ENCODE assay signal across 8 cellular contexts in the genomic region with DNA sequence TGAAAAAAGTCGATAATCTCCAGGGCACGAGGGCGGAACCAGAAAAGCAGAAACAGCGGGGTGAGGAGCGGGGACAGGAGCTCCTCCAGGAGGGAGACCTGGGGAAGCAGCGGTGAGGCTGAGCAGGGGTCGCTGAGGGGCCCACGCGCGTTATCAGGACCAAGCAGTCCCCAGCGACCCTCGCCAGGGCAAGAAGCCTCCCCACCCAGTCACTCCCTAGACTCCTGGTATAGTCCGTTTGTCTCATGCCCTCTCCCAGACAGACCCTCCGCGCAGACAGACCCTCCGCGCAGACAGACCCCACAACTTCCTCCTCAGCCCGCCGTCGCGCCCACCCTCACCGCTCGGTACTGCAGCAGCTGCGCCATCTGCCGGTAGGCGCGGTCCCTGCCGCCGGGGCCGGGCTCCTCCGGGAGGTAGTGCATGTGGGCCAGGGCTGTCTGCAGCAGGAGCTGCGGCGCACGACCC. TPM values are rescaled to one million over a fixed set of nuclear protein-coding genes. Genes with fewer than 3 reads are reported as not detected.
DNase-seq lines count a peak whose midpoint lies in the region; ATAC-seq and TF ChIP-seq lines count a peak whose summit lies in the region.

No MANE protein-coding gene starts in this region.

- H3K36me3 Mint-ChIP-seq in T-helper 17 cell (ENCODE audit: low read depth), result peaks cover 3% of the 10 kb centered on the region

- H3K9me3 ChIP-seq in HUES64 (ENCODE audit: insufficient read depth, low read depth, low read length) (no peaks in the 10 kb centered on the region), T-helper 17 cell (ENCODE audit: control insufficient read depth, low read length, poor library complexity, severe bottlenecking) (no peaks in the 10 kb centered on the region)

- no peaks in the 10 kb centered on the region for H3K36me3 ChIP-seq in HUES64 (ENCODE audit: insufficient read depth, low read length)

- peak overlapping the region; percentile 47 for H3K4me3 ChIP-seq in AG04449 (ENCODE audit: low read depth, low read length)
- H3K4me3 ChIP-seq in HUES64 (ENCODE audit: low read length), result peak overlapping the region; percentile 33
- peak overlapping the region in 5 of 7 experiments; percentile 0 to 29 (median 14) for H3K4me3 ChIP-seq in skin epidermis

- H3K4me3 Mint-ChIP-seq in T-helper 17 cell, result peak overlapping the region; percentile 94

- H3K9ac ChIP-seq in HUES64 (ENCODE audit: low read depth, low read length), result 0 out of 2 replicates have a peak overlapping the region, but pooled peaks have one; percentile 35

- H3K27me3 Mint-ChIP-seq in T-helper 17 cell, result peaks cover 11% of the 10 kb centered on the region

- peak overlapping the region; percentile 98 for H3K27ac Mint-ChIP-seq in T-helper 17 cell

- TF ChIP-seq CTCF in AG04449 (IDR thresholded peaks at IDR 0.05; ENCODE audit: insufficient read depth, low read length, missing control alignments), result peak; percentile 100

- H3K27ac ChIP-seq in HUES64 (ENCODE audit: low read depth, low read length), result no peak overlapping the region
- peak overlapping the region in 1 of 21 experiments; percentile 1 for H3K27ac ChIP-seq in skin epidermis

- peaks cover 15% of the 10 kb centered on the region for H3K4me1 ChIP-seq in HUES64 (ENCODE audit: insufficient read depth, low read length)

- CTCF ChIA-PET in AG04449 (lab: Yijun Ruan, JAX), result interaction anchor here (0.6 to 9.0 kb wide), 35 partner anchors 10 to 216 kb away, joined by 3 to 125 read pairs (median 4); a partner anchor contains a TSS

- H3K27me3 ChIP-seq in HUES64 (ENCODE audit: insufficient read depth, low read length), result peaks cover 48% of the 10 kb centered on the region

- POLR2A ChIA-PET in AG04449 (lab: Yijun Ruan, JAX), result interaction anchor here (1.1 kb wide), 1 partner anchor 10 kb away, joined by 6 read pairs; a partner anchor contains a TSS

- ATAC-seq in GM18502 (IDR thresholded peaks at IDR 0.05; ENCODE audit: poor library complexity, unreplicated experiment), result peak; percentile 59
- peak; percentile 57 for ATAC-seq in T-helper 17 cell

- peaks cover 41% of the 10 kb centered on the region for H3K4me1 Mint-ChIP-seq in T-helper 17 cell

- no peak for DNase-seq in AG04449 (ENCODE audit: low read depth, low spot score)
- peak; percentile 71 to 82 (median 76) for DNase-seq in T-helper 17 cell
- peak; percentile 20 for DNase-seq in amniotic epithelial cell (ENCODE audit: low read depth)
- peak in 36 of 51 donors; percentile 6 to 73 (median 39) for DNase-seq in hypothalamus (lab: John Stamatoyannopoulos, UW)
- no peak for DNase-seq in amniotic stem cell (lab: John Stamatoyannopoulos, UW)

- 11% methylated on average over 34 of the region's 34 CpGs for WGBS in HUES64

RNA-seq across cellular contexts. Expression of a gene that starts 6.3 kb away (rescaled TPM):
- 1.9 TPM for polyA plus RNA-seq in HUES64 (2013, experiment 1 of 2)
- 3.7 TPM for polyA plus RNA-seq in HUES64 (2013, experiment 2 of 2)
- total RNA-seq in T-helper 17 cell, result 10 to 100 TPM in 1 of 2 donors, 1 to 10 TPM in 1; 5.3 to 12.2 TPM

RNA-seq across cellular contexts. Expression of a gene that starts 10.3 kb away (rescaled TPM):
- polyA plus RNA-seq in HUES64 (2013, experiment 1 of 2), result 14.4 TPM
- polyA plus RNA-seq in HUES64 (2013, experiment 2 of 2), result 14.5 TPM
- total RNA-seq in T-helper 17 cell, result 10 to 100 TPM; 47.7 to 60.1 TPM

RNA-seq across cellular contexts. Expression of a gene that starts 27.2 kb away (rescaled TPM):
- polyA plus RNA-seq in HUES64 (2013, experiment 1 of 2), result 6.1 TPM
- 9.2 TPM for polyA plus RNA-seq in HUES64 (2013, experiment 2 of 2)
- 1 to 10 TPM; 9.4 to 9.6 TPM for total RNA-seq in T-helper 17 cell

RNA-seq across cellular contexts. Expression of a gene that starts 30.3 kb away (rescaled TPM):
- 0.75 TPM for polyA plus RNA-seq in HUES64 (2013, experiment 1 of 2)
- 1.0 TPM for polyA plus RNA-seq in HUES64 (2013, experiment 2 of 2)
- 1 to 10 TPM; 6.7 to 9.1 TPM for total RNA-seq in T-helper 17 cell

RNA-seq across cellular contexts. Expression of a gene that starts 39.7 kb away (rescaled TPM):
- 17.2 TPM for polyA plus RNA-seq in HUES64 (2013, experiment 1 of 2)
- 18.1 TPM for polyA plus RNA-seq in HUES64 (2013, experiment 2 of 2)
- total RNA-seq in T-helper 17 cell, result 1 to 10 TPM; 4.7 TPM

Comparison
In these comparisons a context has a peak if more than half of its experiments do, and no peak if none do; other contexts are left out.
1. DNase-seq: peak in T-helper 17 cell (3 of 3), amniotic epithelial cell (single experiment) and hypothalamus (36 of 51); none in AG04449 (single experiment) and amniotic stem cell (single experiment).
2. Peak in every context shown above with its lines, with median percentiles within 50 percentile points of each other: H3K4me3 ChIP-seq.